9 cellular contexts compared by ENCODE assay signal in genomic region chr13:31945202-31945978, GRCh38.
DNase-seq lines count a peak whose midpoint lies in the region; ATAC-seq and TF ChIP-seq lines count a peak whose summit lies in the region.
"Had no signal": no experiment of that assay in that cellular context is flagged by ENCODE, and none has a peak within 500 bp of the region (broad histone marks: within the 10 kb centered on the region; RNA-seq: fewer than 3 reads in every experiment).

No MANE protein-coding gene starts in this region.

- H3K27me3 Mint-ChIP-seq in activated CD4-positive, alpha-beta memory T cell treated with anti-CD3 and anti-CD28 coated beads for 36 hours, result no peaks in the 10 kb centered on the region
- H3K27me3 Mint-ChIP-seq in activated CD4-positive, alpha-beta memory T cell treated with anti-CD3 and anti-CD28 coated beads, Interleukin-2, amount 10 ng/mL, durations not matched to agents 7 days and 5 days, result no peaks in the 10 kb centered on the region

- peak; percentile 20 for DNase-seq in activated CD4-positive, alpha-beta memory T cell treated with anti-CD3 and anti-CD28 coated beads for 36 hours
- no peak for DNase-seq in activated CD4-positive, alpha-beta memory T cell treated with anti-CD3 and anti-CD28 coated beads, Interleukin-2, amount 10 ng/mL, durations not matched to agents 7 days and 5 days
- DNase-seq in NCI-H82 (lab: John Stamatoyannopoulos, UW) (peak; percentile 81), epithelial cell of proximal tubule (ENCODE audit: low read depth) (peak; percentile 69), omental fat pad (ENCODE audit: low spot score) (peak; percentile 75)
- DNase-seq in activated CD4-positive, alpha-beta T cell treated with anti-CD3 and anti-CD28 coated beads, Interleukin-2, amount 50 U/mL, for 1 hour, result no peak
- DNase-seq: CD4-positive, CD25-positive, alpha-beta regulatory T cell had no signal

- CTCF ChIA-PET in activated CD4-positive, alpha-beta memory T cell treated with anti-CD3 and anti-CD28 coated beads for 36 hours (lab: Charles Lee), result interaction anchor here (0.9 kb wide), 1 partner anchor 36 kb away, joined by 4 read pairs; no protein-coding TSS in a partner anchor
- CTCF ChIA-PET in activated CD4-positive, alpha-beta memory T cell treated with anti-CD3 and anti-CD28 coated beads, Interleukin-2, amount 10 ng/mL, durations not matched to agents 7 days and 5 days (lab: Charles Lee), result interaction anchor here (1.2 kb wide), 1 partner anchor 35 kb away, joined by 5 read pairs; no protein-coding TSS in a partner anchor

- intact Hi-C loops in activated CD4-positive, alpha-beta memory T cell treated with anti-CD3 and anti-CD28 coated beads for 36 hours (cut with micrococcal nuclease), result no loop called here

- peaks cover 3% of the 10 kb centered on the region for H3K36me3 Mint-ChIP-seq in activated CD4-positive, alpha-beta memory T cell treated with anti-CD3 and anti-CD28 coated beads for 36 hours
- peaks cover 13% of the 10 kb centered on the region for H3K36me3 Mint-ChIP-seq in activated CD4-positive, alpha-beta memory T cell treated with anti-CD3 and anti-CD28 coated beads, Interleukin-2, amount 10 ng/mL, durations not matched to agents 7 days and 5 days (ENCODE audit: low read depth)
- H3K36me3 Mint-ChIP-seq: CD4-positive, CD25-positive, alpha-beta regulatory T cell had no signal

- POLR2A ChIA-PET in activated CD4-positive, alpha-beta memory T cell treated with anti-CD3 and anti-CD28 coated beads for 36 hours (lab: Charles Lee), result interaction anchor here (0.6 kb wide), 1 partner anchor 214 kb away, joined by 5 read pairs; no protein-coding TSS in a partner anchor
- POLR2A ChIA-PET in activated CD4-positive, alpha-beta memory T cell treated with anti-CD3 and anti-CD28 coated beads, Interleukin-2, amount 10 ng/mL, durations not matched to agents 7 days and 5 days (lab: Charles Lee), result no interaction called here

- no peaks in the 10 kb centered on the region for H3K9me3 Mint-ChIP-seq in activated CD4-positive, alpha-beta memory T cell treated with anti-CD3 and anti-CD28 coated beads for 36 hours
- H3K9me3 Mint-ChIP-seq in activated CD4-positive, alpha-beta memory T cell treated with anti-CD3 and anti-CD28 coated beads, Interleukin-2, amount 10 ng/mL, durations not matched to agents 7 days and 5 days, result no peaks in the 10 kb centered on the region

- peak; percentile 94 for ATAC-seq in omental fat pad (ENCODE audit: low FRiP score)
- ATAC-seq in GM19397 (IDR thresholded peaks at IDR 0.05; ENCODE audit: unreplicated experiment), result no peak
- ATAC-seq in HG02610 (IDR thresholded peaks at IDR 0.05; ENCODE audit: unreplicated experiment), result no peak

- H3K4me3 ChIP-seq in epithelial cell of proximal tubule (ENCODE audit: low read depth, low read length), result peak overlapping the region; percentile 24

- H3K4me3 Mint-ChIP-seq in activated CD4-positive, alpha-beta memory T cell treated with anti-CD3 and anti-CD28 coated beads for 36 hours, result no peak overlapping the region
- no peak overlapping the region for H3K4me3 Mint-ChIP-seq in activated CD4-positive, alpha-beta memory T cell treated with anti-CD3 and anti-CD28 coated beads, Interleukin-2, amount 10 ng/mL, durations not matched to agents 7 days and 5 days
- H3K4me3 Mint-ChIP-seq: CD4-positive, CD25-positive, alpha-beta regulatory T cell had no signal

- H3K4me1 Mint-ChIP-seq in activated CD4-positive, alpha-beta memory T cell treated with anti-CD3 and anti-CD28 coated beads for 36 hours (ENCODE audit: low read depth), result no peaks in the 10 kb centered on the region
- H3K4me1 Mint-ChIP-seq in activated CD4-positive, alpha-beta memory T cell treated with anti-CD3 and anti-CD28 coated beads, Interleukin-2, amount 10 ng/mL, durations not matched to agents 7 days and 5 days, result peaks cover 6% of the 10 kb centered on the region
- H3K4me1 Mint-ChIP-seq: CD4-positive, CD25-positive, alpha-beta regulatory T cell had no signal

- no peak for TF ChIP-seq CTCF in epithelial cell of proximal tubule (conservative IDR thresholded peaks at IDR 0.05; ENCODE audit: low read depth, low read length)
- no peak for TF ChIP-seq CTCF in omental fat pad (IDR thresholded peaks at IDR 0.05)

- H3K27ac Mint-ChIP-seq in activated CD4-positive, alpha-beta memory T cell treated with anti-CD3 and anti-CD28 coated beads for 36 hours, result no peak overlapping the region
- H3K27ac Mint-ChIP-seq in activated CD4-positive, alpha-beta memory T cell treated with anti-CD3 and anti-CD28 coated beads, Interleukin-2, amount 10 ng/mL, durations not matched to agents 7 days and 5 days, result no peak overlapping the region

Comparison
In these comparisons a context has a peak if more than half of its experiments do, and no peak if none do; other contexts are left out.
1. DNase-seq: peak in activated CD4-positive, alpha-beta memory T cell treated with anti-CD3 and anti-CD28 coated beads for 36 hours (single experiment), NCI-H82 (single experiment), epithelial cell of proximal tubule (single experiment) and omental fat pad (single experiment); none in activated CD4-positive, alpha-beta memory T cell treated with anti-CD3 and anti-CD28 coated beads, Interleukin-2, amount 10 ng/mL, durations not matched to agents 7 days and 5 days (single experiment) and activated CD4-positive, alpha-beta T cell treated with anti-CD3 and anti-CD28 coated beads, Interleukin-2, amount 50 U/mL, for 1 hour (single experiment).